In the genomic region with DNA sequence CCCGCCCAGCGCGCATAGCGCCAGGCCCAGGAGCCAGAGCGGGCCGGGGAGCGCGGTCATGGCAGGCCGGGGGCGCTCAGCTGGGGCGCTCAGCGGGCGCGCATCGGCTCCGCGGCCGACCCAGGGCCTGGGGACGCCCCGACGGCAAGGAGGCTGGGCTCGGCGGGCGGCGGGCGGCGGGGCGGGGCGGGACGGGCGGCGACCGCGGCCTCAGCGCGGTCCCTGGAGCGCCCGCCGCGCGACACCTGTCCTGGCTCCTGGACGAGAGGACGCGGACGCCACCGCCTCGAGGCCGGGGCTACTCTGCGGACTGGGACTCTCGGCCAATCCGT, we compare ENCODE assay signal across 9 cellular contexts. TPM values are rescaled to one million over a fixed set of nuclear protein-coding genes. Genes with fewer than 3 reads are reported as not detected.
DNase-seq lines count a peak whose midpoint lies in the region; ATAC-seq, FAIRE-seq and TF ChIP-seq lines count a peak whose summit lies in the region.
"Had no signal": no experiment of that assay in that cellular context is flagged by ENCODE, and none has a peak within 500 bp of the region (broad histone marks: within the 10 kb centered on the region; RNA-seq: fewer than 3 reads in every experiment).

No MANE protein-coding gene starts in this region.

- DNase-seq in CD4-positive, alpha-beta T cell: no peak
- DNase-seq in bronchial epithelial cell (ENCODE audit: low read depth) (no peak), cerebellar nuclear complex (lab: John Stamatoyannopoulos, UW) (no peak), amniotic stem cell (lab: John Stamatoyannopoulos, UW) (no peak), HK-2 (ENCODE audit: unreplicated experiment) (no peak), retina (no peak)
- DNase-seq in natural killer cell treated with Interleukin-12 subunit alpha and Interleukin-12 subunit beta and Interleukin-15 and Interleukin-18, amount 100 ng/mL, for 72 hours (ENCODE audit: low spot score): no peak

- H3K27me3 ChIP-seq in CD4-positive, alpha-beta T cell (ENCODE audit: control insufficient read depth, insufficient read depth, low read length): peaks cover 6% of the 10 kb centered on the region
- H3K27me3 ChIP-seq in bronchial epithelial cell (ENCODE audit: control insufficient read depth, insufficient read depth, low read length): peaks cover 11% of the 10 kb centered on the region

- H3K27ac ChIP-seq in CD4-positive, alpha-beta T cell (ENCODE audit: low read depth, low read length): no peak overlapping the region
- no peak overlapping the region for H3K27ac ChIP-seq in HEK293 (ENCODE audit: extremely low read depth, low read depth, low read length)

- H3K36me3 Mint-ChIP-seq in CD4-positive, alpha-beta T cell (ENCODE audit: low read depth): no peaks in the 10 kb centered on the region
- no peaks in the 10 kb centered on the region for H3K36me3 Mint-ChIP-seq in natural killer cell treated with Interleukin-12 subunit alpha and Interleukin-12 subunit beta and Interleukin-15 and Interleukin-18, amount 100 ng/mL, for 72 hours

- POLR2A ChIA-PET in CD4-positive, alpha-beta T cell (lab: Charles Lee): no interaction called here
- POLR2A ChIA-PET in HEK293 (lab: Yijun Ruan, JAX): interaction anchor here (0.9 to 1.9 kb wide), 6 partner anchors 9 to 214 kb away, joined by 3 to 8 read pairs (median 4); partner anchors contain the start of gene PPIE

- ATAC-seq in CD4-positive, alpha-beta T cell (ENCODE audit: poor library complexity): peak; percentile 23
- ATAC-seq in natural killer cell treated with Interleukin-12 subunit alpha and Interleukin-12 subunit beta and Interleukin-15 and Interleukin-18, amount 100 ng/mL, for 72 hours: peak; percentile 44 to 68

- H3K4me1 Mint-ChIP-seq in CD4-positive, alpha-beta T cell (ENCODE audit: low read depth): peaks cover 5% of the 10 kb centered on the region
- H3K4me1 Mint-ChIP-seq in natural killer cell treated with Interleukin-12 subunit alpha and Interleukin-12 subunit beta and Interleukin-15 and Interleukin-18, amount 100 ng/mL, for 72 hours (ENCODE audit: low read depth in 2 of 2): peaks cover 0 to 3% of the 10 kb centered on the region in 2 donors

- FAIRE-seq in bronchial epithelial cell (lab: Jason Lieb, UNC): no peak

- H3K27ac Mint-ChIP-seq in CD4-positive, alpha-beta T cell: no peak overlapping the region
- H3K27ac Mint-ChIP-seq in natural killer cell treated with Interleukin-12 subunit alpha and Interleukin-12 subunit beta and Interleukin-15 and Interleukin-18, amount 100 ng/mL, for 72 hours: no peak overlapping the region

- no peak overlapping the region for H3K4me3 Mint-ChIP-seq in CD4-positive, alpha-beta T cell
- no peak overlapping the region for H3K4me3 Mint-ChIP-seq in natural killer cell treated with Interleukin-12 subunit alpha and Interleukin-12 subunit beta and Interleukin-15 and Interleukin-18, amount 100 ng/mL, for 72 hours

- H3K9me3 Mint-ChIP-seq in CD4-positive, alpha-beta T cell: no peaks in the 10 kb centered on the region
- H3K9me3 Mint-ChIP-seq in natural killer cell treated with Interleukin-12 subunit alpha and Interleukin-12 subunit beta and Interleukin-15 and Interleukin-18, amount 100 ng/mL, for 72 hours: no peaks in the 10 kb centered on the region

- H3K27me3 Mint-ChIP-seq in CD4-positive, alpha-beta T cell: peaks cover 48% of the 10 kb centered on the region
- H3K27me3 Mint-ChIP-seq in natural killer cell treated with Interleukin-12 subunit alpha and Interleukin-12 subunit beta and Interleukin-15 and Interleukin-18, amount 100 ng/mL, for 72 hours: no peaks in the 10 kb centered on the region

- H3K9me3 ChIP-seq in CD4-positive, alpha-beta T cell (ENCODE audit: control insufficient read depth, low read length): no peaks in the 10 kb centered on the region
- H3K9me3 ChIP-seq in HEK293 (ENCODE audit: control insufficient read depth, insufficient read depth, low read depth, low read length): no peaks in the 10 kb centered on the region

- CTCF ChIA-PET in CD4-positive, alpha-beta T cell (lab: Charles Lee): interaction anchor here (2.8 kb wide), 1 partner anchor 11 kb away, joined by 14 read pairs; no protein-coding TSS in a partner anchor
- CTCF ChIA-PET in HEK293 (lab: Yijun Ruan, JAX): interaction anchor here (1.7 kb wide), 1 partner anchor 12 kb away, joined by 8 read pairs; no protein-coding TSS in a partner anchor

- intact Hi-C loops in CD4-positive, alpha-beta T cell (cut with DNase I, micrococcal nuclease): no loop called here

- H3K4me3 ChIP-seq in HEK293 (ENCODE audit: low read depth, low read length) (peak overlapping the region; percentile 71), bronchial epithelial cell (ENCODE audit: low read depth, low read length) (peak overlapping the region; percentile 28)

- H3K36me3 ChIP-seq in HEK293 (ENCODE audit: control insufficient read depth in 2 of 2, insufficient read depth in 1 of 2, low read length in 2 of 2) (no peaks in the 10 kb centered on the region), bronchial epithelial cell (ENCODE audit: control insufficient read depth, insufficient read depth, low read length) (no peaks in the 10 kb centered on the region)

- no peak for TF ChIP-seq CTCF in CD4-positive, alpha-beta T cell (IDR thresholded peaks at IDR 0.05)
- TF ChIP-seq CTCF in HEK293 (tag by site-specific recombination; IDR thresholded peaks at IDR 0.05): no peak
- TF ChIP-seq CTCF in bronchial epithelial cell (IDR thresholded peaks at IDR 0.05; ENCODE audit: insufficient read depth, low read length, severe bottlenecking): no peak

- H3K4me1 ChIP-seq in HEK293 (ENCODE audit: control insufficient read depth, insufficient read depth, low read length): no peaks in the 10 kb centered on the region

TF ChIP-seq in HEK293, 187 proteins besides CTCF, POLR2A, EP300 and RAD21:
- TF ChIP-seq SP7 (tag by site-specific recombination; IDR thresholded peaks at IDR 0.05): no peak
- no peak for TF ChIP-seq ZNF239 (tag by site-specific recombination; IDR thresholded peaks at IDR 0.05)
- TF ChIP-seq ZBTB48 (tag by site-specific recombination; IDR thresholded peaks at IDR 0.05): peak; percentile 88; the same call in 1 of the 2 replicates
- peak; percentile 43; the same call in 1 of the 2 replicates for TF ChIP-seq ZNF76 (tag by site-specific recombination; IDR thresholded peaks at IDR 0.05; ENCODE audit: borderline replicate concordance, low read depth)
- peak; percentile 67 for TF ChIP-seq ZNF600 (tag by site-specific recombination; IDR thresholded peaks at IDR 0.05)
- TF ChIP-seq ZNF449 (tag by site-specific recombination; IDR thresholded peaks at IDR 0.05): no peak
- 0 out of 2 replicates have a peak, but pooled peaks have one; percentile 31 for TF ChIP-seq GLIS2 (tag by site-specific recombination; IDR thresholded peaks at IDR 0.05)
- 0 out of 2 replicates have a peak, but pooled peaks have one; percentile 10 for TF ChIP-seq PATZ1 (tag by site-specific recombination; IDR thresholded peaks at IDR 0.05)
- TF ChIP-seq ZBTB8A (tag by site-specific recombination; IDR thresholded peaks at IDR 0.05): peak; percentile 12; the same call in 1 of the 2 replicates
- TF ChIP-seq GLIS1 (tag by site-specific recombination; IDR thresholded peaks at IDR 0.05): 0 out of 2 replicates have a peak, but pooled peaks have one; percentile 10
- TF ChIP-seq ZNF549 (tag by site-specific recombination; IDR thresholded peaks at IDR 0.05): no peak
- TF ChIP-seq ZNF311 (tag by site-specific recombination; IDR thresholded peaks at IDR 0.05; ENCODE audit: borderline replicate concordance): no peak

RNA-seq across cellular contexts. Expression of gene BMP8B, which starts 0.3 kb away (rescaled TPM):
- under 1 TPM in 1 of 2 experiments, not detected in 1; 0.06 TPM for total RNA-seq in CD4-positive, alpha-beta T cell
- 0.90 and 1.3 TPM in 2 replicates for total RNA-seq in bronchial epithelial cell
- total RNA-seq in natural killer cell treated with Interleukin-12 subunit alpha and Interleukin-12 subunit beta and Interleukin-15 and Interleukin-18, amount 100 ng/mL, for 72 hours: 1 to 10 TPM in 1 of 2 donors, under 1 TPM in 1; 0.84 to 1.8 TPM

RNA-seq across cellular contexts. Expression of gene OXCT2, which starts 17.2 kb away (rescaled TPM):
- not detected for total RNA-seq in CD4-positive, alpha-beta T cell
- 1.0 and 1.1 TPM in 2 replicates for total RNA-seq in bronchial epithelial cell
- total RNA-seq in natural killer cell treated with Interleukin-12 subunit alpha and Interleukin-12 subunit beta and Interleukin-15 and Interleukin-18, amount 100 ng/mL, for 72 hours: under 1 TPM; 0.47 to 0.59 TPM
- total RNA-seq: left lobe of liver had no signal

RNA-seq across cellular contexts. Expression of gene PPIE, which starts 49.7 kb away (rescaled TPM):
- total RNA-seq in CD4-positive, alpha-beta T cell: 10 to 100 TPM; 45.0 to 46.7 TPM
- total RNA-seq in bronchial epithelial cell: 50.1 and 67.1 TPM in 2 replicates
- total RNA-seq in natural killer cell treated with Interleukin-12 subunit alpha and Interleukin-12 subunit beta and Interleukin-15 and Interleukin-18, amount 100 ng/mL, for 72 hours: 10 to 100 TPM; 60.0 to 61.2 TPM
